Comparison of ENCODE assay signal across 33 cellular contexts in the genomic region with DNA sequence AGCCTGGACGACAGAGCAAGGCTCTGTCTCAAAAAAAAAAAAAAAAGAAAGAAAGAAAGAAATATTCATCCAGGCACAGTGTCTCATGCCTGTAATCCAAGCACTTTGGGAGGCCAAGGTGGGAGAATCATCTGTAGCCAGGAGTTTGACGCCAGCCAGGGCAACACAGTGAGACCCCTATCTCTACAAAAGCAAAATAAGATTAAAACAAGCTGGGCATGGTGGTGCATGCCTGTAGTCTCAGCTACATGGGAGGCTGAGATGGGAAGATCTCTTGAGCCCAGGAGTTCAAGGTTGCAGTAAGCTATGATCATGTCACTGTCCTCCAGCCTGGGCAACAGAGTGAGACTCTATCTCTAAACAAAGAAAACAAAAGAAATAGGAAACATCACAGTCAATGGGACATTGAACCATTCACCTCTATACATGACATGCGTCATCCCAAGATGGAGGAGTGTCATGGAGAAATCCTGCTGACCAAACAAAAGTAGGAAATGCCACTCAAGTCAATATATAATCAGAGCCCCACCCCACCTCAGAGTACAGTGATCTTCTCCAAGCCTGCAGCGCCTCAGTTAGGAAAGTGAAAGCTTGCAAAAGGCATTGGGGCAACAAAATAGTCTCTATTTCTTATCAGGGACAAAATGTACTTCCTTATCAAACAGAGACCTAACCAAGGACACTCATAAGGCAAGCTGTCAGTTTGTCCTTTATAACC. TPM values are rescaled to one million over a fixed set of nuclear protein-coding genes. Genes with fewer than 3 reads are reported as not detected.
"Had no signal": no experiment of that assay in that cellular context is flagged by ENCODE, and none has a peak within 500 bp of the region (broad histone marks: within the 10 kb centered on the region; RNA-seq: fewer than 3 reads in every experiment).

No MANE protein-coding gene starts in this region.

- H3K4me1 ChIP-seq: foreskin keratinocyte, uterus had no signal

- H3K4me3 ChIP-seq: ascending aorta, cardiac muscle cell, esophagus muscularis mucosa, heart right ventricle, left ventricle myocardium inferior, lung, skin epidermis, thoracic aorta, uterus had no signal

- H3K9me3 ChIP-seq: ascending aorta, thoracic aorta, uterus had no signal

- H3K36me3 ChIP-seq: ascending aorta, cardiac muscle cell, esophagus muscularis mucosa, heart right ventricle, left ventricle myocardium inferior, thoracic aorta, uterus, WERI-Rb-1 had no signal

- ATAC-seq: activated CD4-positive, CD25-positive, alpha-beta regulatory T cell treated with anti-CD3 and anti-CD28 coated beads, Interleukin-2, amount 50 U/mL, for 24 hours; foreskin keratinocyte; heart right ventricle; sciatic nerve; stimulated activated effector memory CD8-positive, alpha-beta T cell treated with anti-CD3 and anti-CD28 coated beads, Interleukin-12 subunit alpha, Interleukin-12 subunit beta, amount 100 ng/mL, for 72 hours had no signal

- H3K27ac ChIP-seq: ascending aorta, cardiac muscle cell, esophagus muscularis mucosa, foreskin keratinocyte, heart right ventricle, left ventricle myocardium inferior, skin epidermis, thoracic aorta, uterus, WERI-Rb-1 had no signal

- DNase-seq: activated CD4-positive, alpha-beta memory T cell treated with anti-CD3 and anti-CD28 coated beads for 36 hours; activated CD4-positive, alpha-beta T cell treated with anti-CD3 and anti-CD28 coated beads for 48 hours; activated CD8-positive, alpha-beta memory T cell treated with anti-CD3 and anti-CD28 coated beads, Interleukin-2, amount 50 U/mL, for 4 hours; activated effector memory CD4-positive, alpha-beta T cell treated with anti-CD3 and anti-CD28 coated beads, Interleukin-2, amount 50 U/mL, for 16 hours; activated naive CD4-positive, alpha-beta T cell treated with anti-CD3 and anti-CD28 coated beads for 36 hours; activated naive CD8-positive, alpha-beta T cell treated with anti-CD3 and anti-CD28 coated beads, Interleukin-2, amount 10 ng/mL, durations not matched to agents 7 days and 5 days; activated T-cell treated with anti-CD3 and anti-CD28 coated beads, Interleukin-2, amount 50 U/mL, for 1 hour; cerebellar nuclear complex; cortex of kidney; foreskin keratinocyte; heart right ventricle; kidney glomerular epithelial cell; left ventricle myocardium inferior; stimulated activated CD4-positive, alpha-beta T cell treated with anti-CD3 and anti-CD28 coated beads, Interleukin-4, amount 100 ng/mL, for 24 hours; T-helper 2 cell; uterus; WERI-Rb-1 had no signal

RNA-seq across cellular contexts. Expression of gene FEV, which starts 9.8 kb away (rescaled TPM):
- total RNA-seq: activated CD4-positive, alpha-beta memory T cell treated with anti-CD3 and anti-CD28 coated beads for 36 hours; activated CD8-positive, alpha-beta memory T cell treated with anti-CD3 and anti-CD28 coated beads for 36 hours; activated naive CD4-positive, alpha-beta T cell treated with anti-CD3 and anti-CD28 coated beads for 36 hours; activated naive CD8-positive, alpha-beta T cell treated with anti-CD3 and anti-CD28 coated beads, Interleukin-2, amount 10 ng/mL, durations not matched to agents 7 days and 5 days; activated T-helper 1 cell treated with anti-CD3 and anti-CD28 coated beads, Interleukin-12 subunit alpha, Interleukin-12 subunit beta, Interleukin-2, Interleukin-4 antibody, amounts not matched to agents 30 ng/mL and 10 ng/mL and 1 ng/mL, durations not matched to agents 14 hours and 24 hours and 36 hours; ascending aorta; cardiac muscle cell; esophagus muscularis mucosa; foreskin keratinocyte; heart right ventricle; left ventricle myocardium inferior; lung; mesenteric fat pad; mucosa of gallbladder; osteoblast; posterior vena cava; sciatic nerve; subcutaneous adipose tissue; thoracic aorta; uterus had no signal
- polyA plus RNA-seq: cardiac muscle cell, foreskin keratinocyte, heart right ventricle, lung had no signal

RNA-seq across cellular contexts. Expression of gene CDK5R2, which starts 15.8 kb away (rescaled TPM):
- total RNA-seq: activated CD4-positive, alpha-beta memory T cell treated with anti-CD3 and anti-CD28 coated beads for 36 hours; activated CD8-positive, alpha-beta memory T cell treated with anti-CD3 and anti-CD28 coated beads for 36 hours; activated naive CD4-positive, alpha-beta T cell treated with anti-CD3 and anti-CD28 coated beads for 36 hours; activated naive CD8-positive, alpha-beta T cell treated with anti-CD3 and anti-CD28 coated beads, Interleukin-2, amount 10 ng/mL, durations not matched to agents 7 days and 5 days; activated T-helper 1 cell treated with anti-CD3 and anti-CD28 coated beads, Interleukin-12 subunit alpha, Interleukin-12 subunit beta, Interleukin-2, Interleukin-4 antibody, amounts not matched to agents 30 ng/mL and 10 ng/mL and 1 ng/mL, durations not matched to agents 14 hours and 24 hours and 36 hours; ascending aorta; foreskin keratinocyte; left ventricle myocardium inferior; mesenteric fat pad; osteoblast; posterior vena cava; sciatic nerve; subcutaneous adipose tissue; thoracic aorta; uterus had no signal
- polyA plus RNA-seq: heart right ventricle had no signal

RNA-seq across cellular contexts. Expression of gene CRYBA2, which starts 18.0 kb away (rescaled TPM):
- total RNA-seq: activated CD4-positive, alpha-beta memory T cell treated with anti-CD3 and anti-CD28 coated beads for 36 hours; activated CD8-positive, alpha-beta memory T cell treated with anti-CD3 and anti-CD28 coated beads for 36 hours; activated naive CD4-positive, alpha-beta T cell treated with anti-CD3 and anti-CD28 coated beads for 36 hours; activated naive CD8-positive, alpha-beta T cell treated with anti-CD3 and anti-CD28 coated beads, Interleukin-2, amount 10 ng/mL, durations not matched to agents 7 days and 5 days; ascending aorta; cardiac muscle cell; esophagus muscularis mucosa; foreskin keratinocyte; heart right ventricle; left ventricle myocardium inferior; lung; mesenteric fat pad; mucosa of gallbladder; osteoblast; posterior vena cava; sciatic nerve; subcutaneous adipose tissue; thoracic aorta; uterus had no signal
- polyA plus RNA-seq: cardiac muscle cell, foreskin keratinocyte, heart right ventricle had no signal
